Comparison of ENCODE assay signal across 1 cellular context in genomic region chr3:12966847-12967750, GRCh38.
TF ChIP-seq lines count a peak whose summit lies in the region.

No MANE protein-coding gene starts in this region.

TF ChIP-seq in HEK293, 187 proteins besides CTCF, POLR2A, EP300 and RAD21 (continued from another document and continues in another):
- peak; percentile 79; the same call in 1 of the 2 replicates for TF ChIP-seq ZSCAN30 (tag by site-specific recombination; IDR thresholded peaks at IDR 0.05)
- TF ChIP-seq GLIS2 (tag by site-specific recombination; IDR thresholded peaks at IDR 0.05) = peak; percentile 60
- no peak for TF ChIP-seq MZF1 (tag by site-specific recombination; IDR thresholded peaks at IDR 0.05; ENCODE audit: borderline replicate concordance)
- peak; percentile 51; the same call in 1 of the 2 replicates for TF ChIP-seq ZBTB1 (tag by site-specific recombination; IDR thresholded peaks at IDR 0.05)
- no peak for TF ChIP-seq TCF7L2 (IDR thresholded peaks at IDR 0.05; ENCODE audit: borderline replicate concordance, low read depth, low read length)
- 0 out of 2 replicates have a peak, but pooled peaks have one; percentile 36 for TF ChIP-seq KLF16 (tag by site-specific recombination; IDR thresholded peaks at IDR 0.05)
- no peak for TF ChIP-seq ZNF529 (tag by site-specific recombination; IDR thresholded peaks at IDR 0.05; ENCODE audit: insufficient replicate concordance)
- 0 out of 2 replicates have a peak, but pooled peaks have one; percentile 41 for TF ChIP-seq ZNF2 (tag by site-specific recombination; IDR thresholded peaks at IDR 0.05)
- peak; percentile 41; the same call in 1 of the 2 replicates for TF ChIP-seq ZNF121 (tag by site-specific recombination; IDR thresholded peaks at IDR 0.05)
- TF ChIP-seq ZNF362 (tag by site-specific recombination; IDR thresholded peaks at IDR 0.05) = no peak
- peak; percentile 81 for TF ChIP-seq PATZ1 (tag by site-specific recombination; IDR thresholded peaks at IDR 0.05)
- TF ChIP-seq ZNF560 (tag by site-specific recombination; IDR thresholded peaks at IDR 0.05; ENCODE audit: borderline replicate concordance) = no peak
- TF ChIP-seq ZXDB (tag by site-specific recombination; IDR thresholded peaks at IDR 0.05) = no peak
- TF ChIP-seq OVOL3 (tag by site-specific recombination; IDR thresholded peaks at IDR 0.05) = no peak
- TF ChIP-seq KLF9 (tag by site-specific recombination; IDR thresholded peaks at IDR 0.05; ENCODE audit: low read depth) = peak; percentile 60
- TF ChIP-seq KLF7 (tag by site-specific recombination; IDR thresholded peaks at IDR 0.05; ENCODE audit: borderline replicate concordance) = no peak
- no peak for TF ChIP-seq SETDB1 (IDR thresholded peaks at IDR 0.05; ENCODE audit: insufficient read length, low read length)
- TF ChIP-seq ZNF133 (tag by site-specific recombination; IDR thresholded peaks at IDR 0.05) = 0 out of 2 replicates have a peak, but pooled peaks have one; percentile 43
- TF ChIP-seq ZNF292 (tag by site-specific recombination; IDR thresholded peaks at IDR 0.05; ENCODE audit: borderline replicate concordance, low read depth) = no peak
- no peak for TF ChIP-seq HOXC10 (CRISPR knock-in tag; IDR thresholded peaks at IDR 0.05)
- TF ChIP-seq ZNF148 (tag by site-specific recombination; IDR thresholded peaks at IDR 0.05; ENCODE audit: borderline replicate concordance) = 0 out of 2 replicates have a peak, but pooled peaks have one; percentile 38
- peak; percentile 99 for TF ChIP-seq EGR2 (tag by site-specific recombination; IDR thresholded peaks at IDR 0.05; ENCODE audit: low read depth)
- peak; percentile 98 for TF ChIP-seq ZNF335 (tag by site-specific recombination; conservative IDR thresholded peaks at IDR 0.05)
- peak; percentile 30; the same call in 1 of the 2 replicates for TF ChIP-seq ZSCAN4 (tag by site-specific recombination; IDR thresholded peaks at IDR 0.05)
- TF ChIP-seq GLI2 (tag by site-specific recombination; IDR thresholded peaks at IDR 0.05; ENCODE audit: borderline replicate concordance, low read depth) = no peak
- no peak for TF ChIP-seq BCL6B (tag by site-specific recombination; IDR thresholded peaks at IDR 0.05)
- TF ChIP-seq ZNF654 (tag by site-specific recombination; IDR thresholded peaks at IDR 0.05; ENCODE audit: low read depth) = no peak
- peak; percentile 46; the same call in 1 of the 2 replicates for TF ChIP-seq ZBTB7A (tag by site-specific recombination; IDR thresholded peaks at IDR 0.05; ENCODE audit: low read depth)
- no peak for TF ChIP-seq ZNF114 (tag by site-specific recombination; IDR thresholded peaks at IDR 0.05)
- peak; percentile 28; the same call in 1 of the 2 replicates for TF ChIP-seq ZNF692 (tag by site-specific recombination; IDR thresholded peaks at IDR 0.05)
- TF ChIP-seq ZNF785 (tag by site-specific recombination; IDR thresholded peaks at IDR 0.05) = 0 out of 2 replicates have a peak, but pooled peaks have one; percentile 39
- TF ChIP-seq ZNF266 (tag by site-specific recombination; IDR thresholded peaks at IDR 0.05; ENCODE audit: low read depth) = no peak
- TF ChIP-seq ZNF530 (tag by site-specific recombination; IDR thresholded peaks at IDR 0.05; ENCODE audit: low read depth) = no peak
- no peak; the same call in 1 of the 2 replicates for TF ChIP-seq ZNF768 (tag by site-specific recombination; IDR thresholded peaks at IDR 0.05)
- peak; percentile 74; the same call in 1 of the 2 replicates for TF ChIP-seq ZNF561 (tag by site-specific recombination; IDR thresholded peaks at IDR 0.05; ENCODE audit: borderline replicate concordance)
- TF ChIP-seq ZNF280C (tag by site-specific recombination; IDR thresholded peaks at IDR 0.05) = no peak
- no peak for TF ChIP-seq ZNF791 (tag by site-specific recombination; IDR thresholded peaks at IDR 0.05)
- peak; percentile 65; the same call in 1 of the 2 replicates for TF ChIP-seq KLF17 (tag by site-specific recombination; IDR thresholded peaks at IDR 0.05)
- TF ChIP-seq WT1 (tag by site-specific recombination; IDR thresholded peaks at IDR 0.05) = no peak
- TF ChIP-seq ZBTB20 (tag by site-specific recombination; IDR thresholded peaks at IDR 0.05) = peak; percentile 81; the same call in 1 of the 2 replicates
- no peak for TF ChIP-seq ZNF138 (tag by site-specific recombination; IDR thresholded peaks at IDR 0.05; ENCODE audit: borderline replicate concordance)
- peak; percentile 52; the same call in 1 of the 2 replicates for TF ChIP-seq IKZF3 (tag by site-specific recombination; IDR thresholded peaks at IDR 0.05)
- peak; percentile 82 for TF ChIP-seq ZBTB26 (tag by site-specific recombination; optimal IDR thresholded peaks at IDR 0.05)
- TF ChIP-seq ZBTB44 (tag by site-specific recombination; IDR thresholded peaks at IDR 0.05) = no peak
- peak; percentile 90 for TF ChIP-seq ZIC2 (tag by site-specific recombination; IDR thresholded peaks at IDR 0.05)
- TF ChIP-seq ZNF777 (tag by site-specific recombination; IDR thresholded peaks at IDR 0.05; ENCODE audit: borderline replicate concordance) = peak; percentile 44; the same call in 1 of the 2 replicates
- peak; percentile 19; the same call in 1 of the 2 replicates for TF ChIP-seq YY2 (tag by site-specific recombination; IDR thresholded peaks at IDR 0.05)
- TF ChIP-seq ZNF76 (tag by site-specific recombination; IDR thresholded peaks at IDR 0.05; ENCODE audit: borderline replicate concordance, low read depth) = peak; percentile 32; the same call in 1 of the 2 replicates
- no peak for TF ChIP-seq ZNF366 (tag by site-specific recombination; conservative IDR thresholded peaks at IDR 0.05)
- TF ChIP-seq ZFHX2 (tag by site-specific recombination; conservative IDR thresholded peaks at IDR 0.05) = peak; percentile 98
- TF ChIP-seq ZNF792 (tag by site-specific recombination; IDR thresholded peaks at IDR 0.05) = peak; percentile 74; the same call in 1 of the 2 replicates
